Comparison of ENCODE assay signal across 8 cellular contexts in the genomic region with DNA sequence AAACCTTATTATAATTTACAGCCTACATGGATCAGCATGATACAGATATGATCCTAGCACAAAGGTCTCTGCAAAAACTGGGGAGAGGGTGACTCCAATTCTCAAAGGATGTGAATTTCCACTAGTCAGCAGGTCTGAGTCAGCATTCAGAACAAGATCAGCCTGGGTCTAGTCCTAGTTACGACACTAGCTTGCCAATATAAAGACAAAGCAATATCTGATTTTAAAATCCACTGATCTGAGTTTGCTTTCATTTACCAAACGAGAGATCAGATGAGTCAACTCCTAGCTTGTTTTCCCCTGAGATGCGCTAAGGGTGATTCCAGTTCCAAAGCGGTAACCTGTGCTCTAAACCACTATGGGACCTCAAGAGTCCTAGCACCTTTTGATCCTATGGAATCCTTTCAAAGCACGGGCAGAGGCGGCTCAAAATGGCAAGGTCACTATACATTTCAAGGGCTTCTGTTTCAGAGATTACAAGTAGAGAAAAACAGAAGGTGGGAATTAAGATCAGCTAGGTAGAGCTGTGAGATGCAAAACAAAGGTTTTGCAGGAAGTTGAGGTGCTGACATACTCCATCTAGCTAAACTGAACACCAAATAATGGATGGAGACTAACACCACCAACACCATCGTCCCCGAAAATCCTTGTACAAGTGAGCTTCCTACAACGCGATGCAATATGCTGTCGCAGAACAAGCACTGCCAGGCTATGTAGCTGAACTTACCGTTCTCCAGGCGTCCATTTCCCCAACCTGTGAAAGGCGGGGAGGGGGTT.
DNase-seq lines count a peak whose midpoint lies in the region; ATAC-seq and TF ChIP-seq lines count a peak whose summit lies in the region.

No MANE protein-coding gene starts in this region.

- TF ChIP-seq CTCF in 22Rv1 (IDR thresholded peaks at IDR 0.05), result no peak
- TF ChIP-seq CTCF in GM12864 (IDR thresholded peaks at IDR 0.05; ENCODE audit: low read depth, low read length, missing control alignments), result no peak
- no peak for TF ChIP-seq CTCF in fibroblast of pulmonary artery (IDR thresholded peaks at IDR 0.05; ENCODE audit: low read length, missing control alignments)

- no peaks in the 10 kb centered on the region for H3K9me3 Mint-ChIP-seq in T-helper 2 cell treated with Interferon-gamma antibody and Interleukin-4, amounts not matched to agents 5 μg/mL and 100 μg/mL, for 36 hours

- peaks cover 21% of the 10 kb centered on the region for H3K4me1 Mint-ChIP-seq in T-helper 2 cell treated with Interferon-gamma antibody and Interleukin-4, amounts not matched to agents 5 μg/mL and 100 μg/mL, for 36 hours (ENCODE audit: low read depth)

- H3K27ac Mint-ChIP-seq in T-helper 2 cell treated with Interferon-gamma antibody and Interleukin-4, amounts not matched to agents 5 μg/mL and 100 μg/mL, for 36 hours, result peak overlapping the region; percentile 93

- peak; percentile 22 for ATAC-seq in HG03135 (IDR thresholded peaks at IDR 0.05; ENCODE audit: unreplicated experiment)

- peaks cover 10% of the 10 kb centered on the region for H3K36me3 Mint-ChIP-seq in T-helper 2 cell treated with Interferon-gamma antibody and Interleukin-4, amounts not matched to agents 5 μg/mL and 100 μg/mL, for 36 hours (ENCODE audit: low read depth)

- H3K27me3 Mint-ChIP-seq in T-helper 2 cell treated with Interferon-gamma antibody and Interleukin-4, amounts not matched to agents 5 μg/mL and 100 μg/mL, for 36 hours (ENCODE audit: low read depth), result no peaks in the 10 kb centered on the region

- peak overlapping the region; percentile 90 for H3K4me3 Mint-ChIP-seq in T-helper 2 cell treated with Interferon-gamma antibody and Interleukin-4, amounts not matched to agents 5 μg/mL and 100 μg/mL, for 36 hours

- peak overlapping the region; percentile 86 for H3K4me3 ChIP-seq in GM12864 (ENCODE audit: low read depth, low read length)
- peak overlapping the region; percentile 67 for H3K4me3 ChIP-seq in fibroblast of pulmonary artery (replicated peaks; ENCODE audit: low read depth, low read length)

- peak overlapping the region; percentile 83 for H3K27ac ChIP-seq in 22Rv1

- DNase-seq in GM12864 (ENCODE audit: low read depth) (peak; percentile 16), fibroblast of pulmonary artery (ENCODE audit: low read depth) (peak; percentile 48), pons (ENCODE audit: low spot score) (peak; percentile 24), SHP77 (lab: John Stamatoyannopoulos, UW) (no peak), NCI-H1436 (lab: John Stamatoyannopoulos, UW) (no peak)
- peak; percentile 40 for DNase-seq in T-helper 2 cell treated with Interferon-gamma antibody and Interleukin-4, amounts not matched to agents 5 μg/mL and 100 μg/mL, for 36 hours (ENCODE audit: low spot score)

Comparison
In these comparisons a context has a peak if more than half of its experiments do, and no peak if none do; other contexts are left out.
1. DNase-seq: peak in GM12864 (single experiment), T-helper 2 cell treated with Interferon-gamma antibody and Interleukin-4, amounts not matched to agents 5 μg/mL and 100 μg/mL, for 36 hours (single experiment), fibroblast of pulmonary artery (single experiment) and pons (single experiment); none in SHP77 (0 of 2) and NCI-H1436 (single experiment).